In genomic region chr3:129312021-129312639, GRCh38 we compare ENCODE assay signal across 12 cellular contexts. TPM values are rescaled to one million over a fixed set of nuclear protein-coding genes. Genes with fewer than 3 reads are reported as not detected.
DNase-seq lines count a peak whose midpoint lies in the region; ATAC-seq and TF ChIP-seq lines count a peak whose summit lies in the region.
"Had no signal": no experiment of that assay in that cellular context is flagged by ENCODE, and none has a peak within 500 bp of the region (broad histone marks: within the 10 kb centered on the region; RNA-seq: fewer than 3 reads in every experiment).

No MANE protein-coding gene starts in this region.

- TF ChIP-seq CTCF in fibroblast of the aortic adventitia (IDR thresholded peaks at IDR 0.05; ENCODE audit: insufficient read depth, low read length), result no peak

- H3K27ac Mint-ChIP-seq in activated T-cell treated with anti-CD3 and anti-CD28 coated beads, Interleukin-2, amount 50 U/mL, for 24 hours, result no peak overlapping the region
- H3K27ac Mint-ChIP-seq in T-helper 2 cell treated with Interferon-gamma antibody and Interleukin-4, amounts not matched to agents 5 μg/mL and 100 μg/mL, for 36 hours, result peak overlapping the region; percentile 53

- peak overlapping the region; percentile 77 for H3K27ac ChIP-seq in thymus (ENCODE audit: low read depth)

- H3K4me3 ChIP-seq in fibroblast of the aortic adventitia (ENCODE audit: low read depth, low read length) (no peak overlapping the region), thymus (ENCODE audit: low read length) (peak overlapping the region; percentile 16)
- H3K4me3 ChIP-seq: spleen, tibial nerve had no signal

- H3K36me3 ChIP-seq in thymus (ENCODE audit: control insufficient read depth, insufficient read depth), result peaks cover 5% of the 10 kb centered on the region
- H3K36me3 ChIP-seq: spleen, tibial nerve had no signal

- H3K4me1 Mint-ChIP-seq in activated T-cell treated with anti-CD3 and anti-CD28 coated beads, Interleukin-2, amount 50 U/mL, for 24 hours (ENCODE audit: low read depth), result peaks cover 45% of the 10 kb centered on the region
- H3K4me1 Mint-ChIP-seq in T-helper 2 cell treated with Interferon-gamma antibody and Interleukin-4, amounts not matched to agents 5 μg/mL and 100 μg/mL, for 36 hours (ENCODE audit: low read depth), result peaks cover 27% of the 10 kb centered on the region

- WGBS in thymus, result 93% methylated on average over 2 of the region's 2 CpGs

- peak; percentile 32 for DNase-seq in activated T-cell treated with anti-CD3 and anti-CD28 coated beads, Interleukin-2, amount 50 U/mL, for 24 hours
- no peak for DNase-seq in activated T-cell treated with anti-CD3 and anti-CD28 coated beads for 4 hours
- no peak for DNase-seq in T-helper 2 cell treated with Interferon-gamma antibody and Interleukin-4, amounts not matched to agents 5 μg/mL and 100 μg/mL, for 36 hours (ENCODE audit: low spot score)
- peak; percentile 7 for DNase-seq in fibroblast of the aortic adventitia (ENCODE audit: low read depth)
- DNase-seq: DMS153, spleen, SW 1271 had no signal

- H3K4me3 Mint-ChIP-seq in activated T-cell treated with anti-CD3 and anti-CD28 coated beads, Interleukin-2, amount 50 U/mL, for 24 hours, result no peak overlapping the region
- H3K4me3 Mint-ChIP-seq in T-helper 2 cell treated with Interferon-gamma antibody and Interleukin-4, amounts not matched to agents 5 μg/mL and 100 μg/mL, for 36 hours, result peak overlapping the region; percentile 4

- H3K27me3 ChIP-seq in thymus (ENCODE audit: control insufficient read depth, insufficient read depth), result no peaks in the 10 kb centered on the region
- H3K27me3 ChIP-seq: spleen, tibial nerve had no signal

- H3K27me3 Mint-ChIP-seq in activated T-cell treated with anti-CD3 and anti-CD28 coated beads, Interleukin-2, amount 50 U/mL, for 24 hours, result no peaks in the 10 kb centered on the region
- peaks cover 2% of the 10 kb centered on the region for H3K27me3 Mint-ChIP-seq in T-helper 2 cell treated with Interferon-gamma antibody and Interleukin-4, amounts not matched to agents 5 μg/mL and 100 μg/mL, for 36 hours (ENCODE audit: low read depth)

- H3K36me3 Mint-ChIP-seq in activated T-cell treated with anti-CD3 and anti-CD28 coated beads, Interleukin-2, amount 50 U/mL, for 24 hours (ENCODE audit: low read depth), result peaks cover 8% of the 10 kb centered on the region
- H3K36me3 Mint-ChIP-seq in T-helper 2 cell treated with Interferon-gamma antibody and Interleukin-4, amounts not matched to agents 5 μg/mL and 100 μg/mL, for 36 hours (ENCODE audit: low read depth), result peaks cover 7% of the 10 kb centered on the region

- no peaks in the 10 kb centered on the region for H3K9me3 Mint-ChIP-seq in activated T-cell treated with anti-CD3 and anti-CD28 coated beads, Interleukin-2, amount 50 U/mL, for 24 hours
- H3K9me3 Mint-ChIP-seq in T-helper 2 cell treated with Interferon-gamma antibody and Interleukin-4, amounts not matched to agents 5 μg/mL and 100 μg/mL, for 36 hours, result no peaks in the 10 kb centered on the region

- H3K9me3 ChIP-seq in thymus (ENCODE audit: control insufficient read depth), result no peaks in the 10 kb centered on the region
- H3K9me3 ChIP-seq: spleen, tibial nerve had no signal

- ATAC-seq in HG02852 (IDR thresholded peaks at IDR 0.05; ENCODE audit: unreplicated experiment) (no peak), HG02610 (IDR thresholded peaks at IDR 0.05; ENCODE audit: unreplicated experiment) (no peak), HG03108 (IDR thresholded peaks at IDR 0.05; ENCODE audit: unreplicated experiment) (no peak)

- peaks cover 2% of the 10 kb centered on the region for H3K4me1 ChIP-seq in thymus (ENCODE audit: control insufficient read depth, insufficient read depth, low read length)

RNA-seq across cellular contexts. Expression of gene HMCES, which starts 33.5 kb away (rescaled TPM):
- 9.2 and 11.1 TPM in 2 replicates for total RNA-seq in fibroblast of the aortic adventitia (ENCODE audit: low replicate concordance)
- 59.4 TPM for polyA plus RNA-seq in thymus

Comparison
In these comparisons a context has a peak if more than half of its experiments do, and no peak if none do; other contexts are left out.
1. DNase-seq: peak in activated T-cell treated with anti-CD3 and anti-CD28 coated beads, Interleukin-2, amount 50 U/mL, for 24 hours (single experiment) and fibroblast of the aortic adventitia (single experiment); none in activated T-cell treated with anti-CD3 and anti-CD28 coated beads for 4 hours (single experiment) and T-helper 2 cell treated with Interferon-gamma antibody and Interleukin-4, amounts not matched to agents 5 μg/mL and 100 μg/mL, for 36 hours (single experiment).